Comparison of ENCODE assay signal across 16 cellular contexts in genomic region chr1:202587859-202588480, GRCh38.
DNase-seq lines count a peak whose midpoint lies in the region; ATAC-seq and TF ChIP-seq lines count a peak whose summit lies in the region.
"Had no signal": no experiment of that assay in that cellular context is flagged by ENCODE, and none has a peak within 500 bp of the region (broad histone marks: within the 10 kb centered on the region; RNA-seq: fewer than 3 reads in every experiment).

No MANE protein-coding gene starts in this region.

- H3K4me1 Mint-ChIP-seq in T-helper 17 cell: peaks cover 8% of the 10 kb centered on the region

- in situ Hi-C loops in gastrocnemius medialis (cut with MboI; ENCODE audit: low sequenced_read_pairs in 4 of 4): loop anchor here in 2 of 4 donors (25.0 kb wide), 1 partner anchor 251 kb away; the partner anchor contains the start of genes PPP1R12B (in 2 of the 2) and UBE2T (in 2 of the 2)

- H3K27ac Mint-ChIP-seq in T-helper 17 cell: peak overlapping the region; percentile 51
- H3K27ac Mint-ChIP-seq: activated naive CD8-positive, alpha-beta T cell treated with anti-CD3 and anti-CD28 coated beads, Interleukin-2, amount 10 ng/mL, durations not matched to agents 7 days and 5 days; natural killer cell had no signal

- no peaks in the 10 kb centered on the region; a peak in 1 of 22 replicates for H3K36me3 ChIP-seq in BLaER1 treated with 17β-estradiol and CSF1 and Interleukin-3, amounts not matched to agents 10 nM and 100 nM
- H3K36me3 ChIP-seq in gastrocnemius medialis (peaks cover 0 to 6% of the 10 kb centered on the region in 2 donors), upper lobe of right lung (peaks cover under 1% of the 10 kb centered on the region)

- H3K27me3 ChIP-seq in BLaER1 treated with 17β-estradiol and CSF1 and Interleukin-3, amounts not matched to agents 10 nM and 100 nM: peaks cover 0 to 100% (median 0%) of the 10 kb centered on the region in 11 experiments; a peak in 5 of 22 replicates
- H3K27me3 ChIP-seq in right cardiac atrium (ENCODE audit: control insufficient read depth, insufficient read depth): no peaks in the 10 kb centered on the region
- H3K27me3 ChIP-seq in gastrocnemius medialis: no peaks in the 10 kb centered on the region
- H3K27me3 ChIP-seq in upper lobe of right lung: no peaks in the 10 kb centered on the region

- H3K4me1 ChIP-seq in BLaER1 treated with 17β-estradiol and CSF1 and Interleukin-3, amounts not matched to agents 10 nM and 100 nM: peaks cover 32 to 61% (median 55%) of the 10 kb centered on the region in 10 experiments
- H3K4me1 ChIP-seq in right cardiac atrium (ENCODE audit: control insufficient read depth, insufficient read depth, low read length) (peaks cover 35% of the 10 kb centered on the region), gastrocnemius medialis (peaks cover 64% of the 10 kb centered on the region in 2 donors), upper lobe of right lung (peaks cover 18% of the 10 kb centered on the region)

- H3K27me3 Mint-ChIP-seq in T-helper 17 cell: no peaks in the 10 kb centered on the region
- H3K27me3 Mint-ChIP-seq: activated naive CD8-positive, alpha-beta T cell treated with anti-CD3 and anti-CD28 coated beads, Interleukin-2, amount 10 ng/mL, durations not matched to agents 7 days and 5 days had no signal

- H3K4me3 Mint-ChIP-seq in T-helper 17 cell: no peak overlapping the region
- H3K4me3 Mint-ChIP-seq: activated naive CD8-positive, alpha-beta T cell treated with anti-CD3 and anti-CD28 coated beads, Interleukin-2, amount 10 ng/mL, durations not matched to agents 7 days and 5 days; immature natural killer cell; natural killer cell had no signal

- peaks cover 0 to 55% (median 4%) of the 10 kb centered on the region in 11 experiments; a peak in 5 of 22 replicates for H4K20me1 ChIP-seq in BLaER1 treated with 17β-estradiol and CSF1 and Interleukin-3, amounts not matched to agents 10 nM and 100 nM

- no peaks in the 10 kb centered on the region for H3K9me3 ChIP-seq in BLaER1 treated with 17β-estradiol and CSF1 and Interleukin-3, amounts not matched to agents 10 nM and 100 nM (replicated peaks in 1 of 11)
- no peaks in the 10 kb centered on the region for H3K9me3 ChIP-seq in T-helper 17 cell (ENCODE audit: control insufficient read depth, low read length, poor library complexity, severe bottlenecking)
- no peaks in the 10 kb centered on the region for H3K9me3 ChIP-seq in right cardiac atrium (ENCODE audit: control insufficient read depth, low read length)
- H3K9me3 ChIP-seq in gastrocnemius medialis: no peaks in the 10 kb centered on the region
- no peaks in the 10 kb centered on the region for H3K9me3 ChIP-seq in upper lobe of right lung

- WGBS in right cardiac atrium: 0% methylated on average over 1 of the region's 1 CpG

- peak overlapping the region in 10 of 11 experiments; percentile 2 to 81 (median 70); a peak in 18 of 22 replicates for H3K4me2 ChIP-seq in BLaER1 treated with 17β-estradiol and CSF1 and Interleukin-3, amounts not matched to agents 10 nM and 100 nM

- no peak for DNase-seq in T-helper 17 cell
- no peak for DNase-seq in right cardiac atrium
- DNase-seq in gastrocnemius medialis: no peak
- DNase-seq in stimulated activated naive CD4-positive, alpha-beta T cell treated with Interleukin-2 at 50 U/mL for 16 hours (lab: John Stamatoyannopoulos, UW): no peak
- DNase-seq in NCI-H446 (lab: John Stamatoyannopoulos, UW): no peak
- no peak for DNase-seq in upper lobe of right lung
- no peak for DNase-seq in NCI-H2107 treated with DMSO at 0.1 percent for 48 hours (lab: John Stamatoyannopoulos, UW; ENCODE audit: unreplicated experiment)
- DNase-seq: activated CD8-positive, alpha-beta memory T cell treated with anti-CD3 and anti-CD28 coated beads, Interleukin-2, amount 50 U/mL, for 4 hours; activated naive CD8-positive, alpha-beta T cell treated with anti-CD3 and anti-CD28 coated beads, Interleukin-2, amount 10 ng/mL, durations not matched to agents 7 days and 5 days; DMS53; immature natural killer cell; natural killer cell; NCI-H1417 treated with DMSO at 0.1 percent for 48 hours; NCI-H69; SIG-M5 had no signal

- intact Hi-C loops in right cardiac atrium (cut with DNase I): no loop called here
- intact Hi-C loops in gastrocnemius medialis (cut with DNase I; ENCODE audit: low total_unique reads): loop anchor here (2.0 to 5.0 kb wide), 2 partner anchors 41 to 87 kb away; no protein-coding TSS in a partner anchor
- intact Hi-C loops in upper lobe of right lung (cut with DNase I): no loop called here

- no peak for TF ChIP-seq POLR2A in gastrocnemius medialis (IDR thresholded peaks at IDR 0.05)

- no peak overlapping the region for H3K27ac ChIP-seq in BLaER1 treated with 17β-estradiol and CSF1 and Interleukin-3, amounts not matched to agents 10 nM and 100 nM
- H3K27ac ChIP-seq in right cardiac atrium (ENCODE audit: low read length) (peak overlapping the region; percentile 73), gastrocnemius medialis (peak overlapping the region; percentile 77 to 90 (median 82)), upper lobe of right lung (no peak overlapping the region)

- no peak for ATAC-seq in T-helper 17 cell
- no peak for ATAC-seq in right cardiac atrium
- ATAC-seq in gastrocnemius medialis: no peak
- ATAC-seq in upper lobe of right lung: no peak
- ATAC-seq: natural killer cell had no signal

- H3K4me3 ChIP-seq in BLaER1 treated with 17β-estradiol and CSF1 and Interleukin-3, amounts not matched to agents 10 nM and 100 nM: no peak overlapping the region
- no peak overlapping the region for H3K4me3 ChIP-seq in right cardiac atrium (ENCODE audit: low read length)
- no peak overlapping the region for H3K4me3 ChIP-seq in gastrocnemius medialis
- H3K4me3 ChIP-seq in upper lobe of right lung: no peak overlapping the region

- no peak for TF ChIP-seq CTCF in gastrocnemius medialis (IDR thresholded peaks at IDR 0.05 in 4 of 5, conservative IDR thresholded peaks at IDR 0.05 in 1 of 5)
- no peak for TF ChIP-seq CTCF in upper lobe of right lung (IDR thresholded peaks at IDR 0.05)

- no peaks in the 10 kb centered on the region for H3K36me3 Mint-ChIP-seq in T-helper 17 cell (ENCODE audit: low read depth)
- H3K36me3 Mint-ChIP-seq: activated naive CD8-positive, alpha-beta T cell treated with anti-CD3 and anti-CD28 coated beads, Interleukin-2, amount 10 ng/mL, durations not matched to agents 7 days and 5 days; natural killer cell had no signal

- no peak overlapping the region for H3K9ac ChIP-seq in BLaER1 treated with 17β-estradiol and CSF1 and Interleukin-3, amounts not matched to agents 10 nM and 100 nM

Comparison
In these comparisons a context has a peak if more than half of its experiments do, and no peak if none do; other contexts are left out.
1. H3K27ac ChIP-seq: peak in right cardiac atrium (single experiment) and gastrocnemius medialis (4 of 4); none in BLaER1 treated with 17β-estradiol and CSF1 and Interleukin-3, amounts not matched to agents 10 nM and 100 nM (0 of 11) and upper lobe of right lung (single experiment).